Comparison of ENCODE assay signal across 8 cellular contexts in the genomic region with DNA sequence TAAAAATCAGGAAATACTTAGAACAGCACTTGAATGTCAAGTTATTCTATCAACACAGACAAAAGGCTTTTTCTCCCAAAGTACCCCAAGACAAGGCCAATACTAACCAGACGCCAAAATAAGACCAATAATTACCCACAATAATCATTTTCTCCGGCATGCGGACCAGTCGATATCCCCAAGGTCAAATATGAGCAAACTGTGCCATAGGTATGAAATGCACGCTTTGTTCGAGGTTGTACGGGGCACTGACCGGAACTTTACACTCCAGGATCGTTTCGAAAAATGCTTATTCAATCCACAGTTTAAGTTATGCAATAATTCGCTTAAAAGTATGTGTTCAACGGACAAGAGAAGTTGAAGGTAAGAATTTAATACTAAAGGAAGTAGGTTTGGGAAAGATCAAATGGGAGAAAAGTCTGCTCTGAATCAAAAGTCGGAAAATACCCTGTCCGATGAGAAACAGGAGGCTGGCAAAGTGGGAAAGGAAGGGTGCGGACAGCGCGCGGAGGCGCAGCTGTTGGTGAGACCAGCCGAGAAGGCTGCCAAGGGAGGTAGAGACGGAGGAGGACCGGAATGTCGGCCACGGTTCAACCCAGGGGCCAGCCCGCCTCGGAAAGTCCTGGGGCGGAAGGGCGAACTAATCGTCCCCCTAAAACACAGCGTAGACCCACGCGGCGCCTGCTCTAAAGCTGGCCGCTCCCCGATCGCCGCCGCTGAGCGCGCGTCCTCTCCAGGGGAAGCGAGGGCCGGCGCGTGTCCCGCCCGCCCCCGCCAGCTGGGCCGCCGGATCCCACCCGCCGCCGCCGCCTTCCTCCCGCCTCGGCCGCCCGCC. TPM values are rescaled to one million over a fixed set of nuclear protein-coding genes. Genes with fewer than 3 reads are reported as not detected.
DNase-seq lines count a peak whose midpoint lies in the region; ATAC-seq and TF ChIP-seq lines count a peak whose summit lies in the region.

No MANE protein-coding gene starts in this region.

- peak overlapping the region; percentile 96 for H2BK5ac ChIP-seq in mesenchymal stem cell (ENCODE audit: low read depth, low read length, poor library complexity, severe bottlenecking)

- peak overlapping the region; percentile 55 for H3K27ac Mint-ChIP-seq in GM23338
- peak overlapping the region; percentile 96 to 98 for H3K27ac Mint-ChIP-seq in effector memory CD8-positive, alpha-beta T cell

- peak overlapping the region in 1 of 2 experiments; percentile 51 for H3K23ac ChIP-seq in mesenchymal stem cell (ENCODE audit: low read length in 2 of 2)

- H3K36me3 Mint-ChIP-seq in GM23338 (ENCODE audit: low read depth) = peaks cover 22% of the 10 kb centered on the region
- H3K36me3 Mint-ChIP-seq in effector memory CD8-positive, alpha-beta T cell (ENCODE audit: insufficient read depth) = peaks cover 20% of the 10 kb centered on the region

- peaks cover 12% of the 10 kb centered on the region for H3K9me3 ChIP-seq in mesenchymal stem cell (ENCODE audit: control insufficient read depth, low read length)
- peaks cover 0 to 20% (median 4%) of the 10 kb centered on the region in 4 donors for H3K9me3 ChIP-seq in tibial nerve

- TF ChIP-seq CTCF in GM23338 (conservative IDR thresholded peaks at IDR 0.05; ENCODE audit: low read depth in 2 of 2) = no peak
- peak in 1 of 5 experiments; percentile 1 for TF ChIP-seq CTCF in tibial nerve (IDR thresholded peaks at IDR 0.05)

- peak overlapping the region; percentile 82 for H2BK120ac ChIP-seq in mesenchymal stem cell (ENCODE audit: low read depth, low read length)

- H3K27me3 ChIP-seq in GM23338 (ENCODE audit: insufficient read depth) = peaks cover 12% of the 10 kb centered on the region
- no peaks in the 10 kb centered on the region for H3K27me3 ChIP-seq in mesenchymal stem cell (ENCODE audit: control insufficient read depth in 1 of 2, insufficient read depth in 1 of 2, low read length in 2 of 2)
- H3K27me3 ChIP-seq in tibial nerve = no peaks in the 10 kb centered on the region

- peak overlapping the region; percentile 82 to 86 for H3K14ac ChIP-seq in mesenchymal stem cell (ENCODE audit: low read length in 2 of 2)

- H2AK5ac ChIP-seq in mesenchymal stem cell (ENCODE audit: low read length, severe bottlenecking) = peak overlapping the region; percentile 90

- H2AFZ ChIP-seq in GM23338 (peak overlapping the region; percentile 72; the same call in 1 of the 2 replicates), mesenchymal stem cell (ENCODE audit: low read depth, low read length) (peak overlapping the region; percentile 56)

- H3K27ac ChIP-seq in GM23338 (ENCODE audit: low read depth) = no peak overlapping the region; the same call in 1 of the 2 replicates
- peak overlapping the region; percentile 95 for H3K27ac ChIP-seq in mesenchymal stem cell (ENCODE audit: low read length, poor library complexity, severe bottlenecking)
- H3K27ac ChIP-seq in tibial nerve = peak overlapping the region; percentile 94 to 98 (median 96)

- peak; percentile 10 for DNase-seq in activated CD8-positive, alpha-beta memory T cell treated with anti-CD3 and anti-CD28 coated beads, Interleukin-2, amount 50 U/mL, for 24 hours (ENCODE audit: extremely low read depth)
- DNase-seq in activated CD8-positive, alpha-beta memory T cell treated with anti-CD3 and anti-CD28 coated beads for 24 hours = no peak
- DNase-seq in GM23338 (ENCODE audit: low spot score) (peak; percentile 74), KBM-7 (peak; percentile 67), SK-MEL-5 (ENCODE audit: low read depth, low spot score) (peak; percentile 5), mesenchymal stem cell (no peak), tibial nerve (ENCODE audit: low spot score in 2 of 2) (peak in 1 of 2 donors; percentile 46)
- no peak for DNase-seq in effector memory CD8-positive, alpha-beta T cell

- H3K9ac ChIP-seq in mesenchymal stem cell (ENCODE audit: low read length) = peak overlapping the region; percentile 98

- H3K4me3 ChIP-seq in GM23338 (peak overlapping the region; percentile 96), mesenchymal stem cell (ENCODE audit: insufficient read depth in 1 of 2, low read depth in 1 of 2, low read length in 2 of 2) (peak overlapping the region; percentile 94), tibial nerve (peak overlapping the region; percentile 55 to 87 (median 80))

- H2BK15ac ChIP-seq in mesenchymal stem cell (ENCODE audit: low read depth, poor library complexity, severe bottlenecking) = peak overlapping the region; percentile 79

- no peak for TF ChIP-seq EP300 in tibial nerve (IDR thresholded peaks at IDR 0.05)

- H3K79me1 ChIP-seq in mesenchymal stem cell (replicated peaks; ENCODE audit: low read length, poor library complexity, severe bottlenecking) = peaks cover 4% of the 10 kb centered on the region

- H3K9me2 ChIP-seq in GM23338 (ENCODE audit: insufficient read depth) = no peaks in the 10 kb centered on the region

- peaks cover 36% of the 10 kb centered on the region for H3K4me1 Mint-ChIP-seq in GM23338
- peaks cover 30 to 42% of the 10 kb centered on the region in 2 donors for H3K4me1 Mint-ChIP-seq in effector memory CD8-positive, alpha-beta T cell (ENCODE audit: low read depth in 2 of 2)

- peak overlapping the region; percentile 33 to 81 for H2BK12ac ChIP-seq in mesenchymal stem cell (ENCODE audit: low read length in 2 of 2)

- H3K4me1 ChIP-seq in GM23338 (ENCODE audit: insufficient read depth) (peaks cover 39% of the 10 kb centered on the region), mesenchymal stem cell (ENCODE audit: control insufficient read depth, insufficient read depth, low read depth, low read length) (no peaks in the 10 kb centered on the region), tibial nerve (peaks cover 0 to 50% (median 19%) of the 10 kb centered on the region in 4 donors)

- peaks cover 14% of the 10 kb centered on the region for H4K20me1 ChIP-seq in GM23338 (replicated peaks; ENCODE audit: insufficient read depth)

- peaks cover 12% of the 10 kb centered on the region for H3K27me3 Mint-ChIP-seq in GM23338 (ENCODE audit: insufficient read depth, low read depth, poor library complexity)
- H3K27me3 Mint-ChIP-seq in effector memory CD8-positive, alpha-beta T cell = no peaks in the 10 kb centered on the region

- no peak for TF ChIP-seq POLR2A in tibial nerve (IDR thresholded peaks at IDR 0.05)

- in situ Hi-C loops in KBM-7 (cut with MboI; ENCODE audit: low pct_unique_long_range_greater_than_20kb, low sequenced_read_pairs) (no loop called here), SK-MEL-5 (cut with HindIII; ENCODE audit: low pct_unique_long_range_greater_than_20kb, low sequenced_read_pairs) (no loop called here)

- peak overlapping the region; percentile 93 for H3K4me3 Mint-ChIP-seq in GM23338
- H3K4me3 Mint-ChIP-seq in effector memory CD8-positive, alpha-beta T cell = peak overlapping the region; percentile 96 to 97

- ATAC-seq in GM23338 = peak; percentile 65
- ATAC-seq in effector memory CD8-positive, alpha-beta T cell (replicated peaks) = peak; percentile 42

- H3F3A ChIP-seq in GM23338 (replicated peaks; ENCODE audit: low read depth) = no peaks in the 10 kb centered on the region

- peak overlapping the region; percentile 90 to 96 for H3K4ac ChIP-seq in mesenchymal stem cell (ENCODE audit: low read depth in 1 of 2, low read length in 2 of 2)

- H3K79me2 ChIP-seq in GM23338 (replicated peaks; ENCODE audit: insufficient read depth) = peaks cover 48% of the 10 kb centered on the region

- peak overlapping the region; percentile 96 for H4K91ac ChIP-seq in mesenchymal stem cell (ENCODE audit: low read length)

- peak overlapping the region; percentile 99 for H3K18ac ChIP-seq in mesenchymal stem cell (ENCODE audit: low read depth in 1 of 2, low read length in 2 of 2)

- peaks cover 9% of the 10 kb centered on the region; the same call in 1 of the 3 replicates for H3K9me3 Mint-ChIP-seq in GM23338
- no peaks in the 10 kb centered on the region for H3K9me3 Mint-ChIP-seq in effector memory CD8-positive, alpha-beta T cell

- H3K4me2 ChIP-seq in GM23338 (peak overlapping the region; percentile 99), mesenchymal stem cell (ENCODE audit: low read length, poor library complexity, severe bottlenecking) (peak overlapping the region; percentile 78)

- WGBS in mesenchymal stem cell = under 1% methylated on average over 50 of the region's 58 CpGs
- 0% methylated on average over 49 to 54 of the region's 58 CpGs for WGBS in tibial nerve, 2 donors

- peak overlapping the region; percentile 94 for H4K8ac ChIP-seq in mesenchymal stem cell (ENCODE audit: low read length)

- H3K36me3 ChIP-seq in GM23338 (ENCODE audit: insufficient read depth) (no peaks in the 10 kb centered on the region), mesenchymal stem cell (ENCODE audit: control insufficient read depth in 1 of 2, insufficient read depth in 2 of 2, low read depth in 1 of 2, low read length in 2 of 2) (peaks cover 4 to 33% of the 10 kb centered on the region in 2 experiments), tibial nerve (peaks cover 0 to 10% (median 0%) of the 10 kb centered on the region in 3 donors)

TF ChIP-seq in GM23338, 12 proteins besides CTCF, POLR2A, EP300 and RAD21 (continues in another document):
- TF ChIP-seq ZNF114 (CRISPR knock-in tag; IDR thresholded peaks at IDR 0.05) = no peak

RNA-seq across cellular contexts. Expression of gene SPATA1, which starts 0.8 kb away (rescaled TPM):
- total RNA-seq in GM23338 (2014; rRNA removed; shearing (Covaris generic)) = not detected in 2 replicates
- polyA plus RNA-seq in GM23338 (2016; fragmentation: Nextera tagmentation; extraction: Ambion mirVana) = 2.8 and 3.3 TPM in 2 replicates
- 0.93 TPM in 1 of 2 replicates, not detected in the other for total RNA-seq in SK-MEL-5 (2014; rRNA removed; shearing (Covaris generic))
- polyA plus RNA-seq in SK-MEL-5 (2015; cell fraction: cytosol; rRNA removed) = not detected in 2 replicates
- not detected in 2 replicates for polyA plus RNA-seq in SK-MEL-5 (2015; cell fraction: nucleus; rRNA removed)
- 1.3 TPM for polyA plus RNA-seq in mesenchymal stem cell (2013, experiment 1 of 2)
- 0.88 TPM for polyA plus RNA-seq in mesenchymal stem cell (2013, experiment 2 of 2)
- under 1 TPM in 1 of 4 donors, not detected in 3; 0.22 TPM for total RNA-seq in tibial nerve

RNA-seq across cellular contexts. Expression of gene GNG5, which starts 1.0 kb away (rescaled TPM):
- total RNA-seq in GM23338 (2014; rRNA removed; shearing (Covaris generic)) = 71.5 and 95.9 TPM in 2 replicates
- 674 and 728 TPM in 2 replicates for polyA plus RNA-seq in GM23338 (2016; fragmentation: Nextera tagmentation; extraction: Ambion mirVana)
- total RNA-seq in SK-MEL-5 (2014; rRNA removed; shearing (Covaris generic)) = 32.9 and 39.7 TPM in 2 replicates
- polyA plus RNA-seq in SK-MEL-5 (2015; cell fraction: cytosol; rRNA removed) = 107 and 136 TPM in 2 replicates
- 9.3 and 10.0 TPM in 2 replicates for polyA plus RNA-seq in SK-MEL-5 (2015; cell fraction: nucleus; rRNA removed)
- 364 TPM for polyA plus RNA-seq in mesenchymal stem cell (2013, experiment 1 of 2)
- 368 TPM for polyA plus RNA-seq in mesenchymal stem cell (2013, experiment 2 of 2)
- 10 to 100 TPM; 39.8 to 76.9 (median 54.8) TPM for total RNA-seq in tibial nerve

RNA-seq across cellular contexts. Expression of gene RPF1, which starts 26.3 kb away (rescaled TPM):
- 56.4 and 62.6 TPM in 2 replicates for total RNA-seq in GM23338 (2014; rRNA removed; shearing (Covaris generic))
- polyA plus RNA-seq in GM23338 (2016; fragmentation: Nextera tagmentation; extraction: Ambion mirVana) = 57.1 and 58.9 TPM in 2 replicates
- 68.0 and 68.2 TPM in 2 replicates for total RNA-seq in SK-MEL-5 (2014; rRNA removed; shearing (Covaris generic))
- polyA plus RNA-seq in SK-MEL-5 (2015; cell fraction: cytosol; rRNA removed) = 39.4 and 43.7 TPM in 2 replicates
- polyA plus RNA-seq in SK-MEL-5 (2015; cell fraction: nucleus; rRNA removed) = 19.6 and 27.0 TPM in 2 replicates
- 55.2 TPM for polyA plus RNA-seq in mesenchymal stem cell (2013, experiment 1 of 2)
- polyA plus RNA-seq in mesenchymal stem cell (2013, experiment 2 of 2) = 55.2 TPM
- 10 to 100 TPM; 18.4 to 37.5 (median 26.3) TPM for total RNA-seq in tibial nerve

Comparison
In these comparisons a context has a peak if more than half of its experiments do, and no peak if none do; other contexts are left out.
1. DNase-seq: peak in activated CD8-positive, alpha-beta memory T cell treated with anti-CD3 and anti-CD28 coated beads, Interleukin-2, amount 50 U/mL, for 24 hours (single experiment), GM23338 (single experiment), KBM-7 (single experiment) and SK-MEL-5 (single experiment); none in activated CD8-positive, alpha-beta memory T cell treated with anti-CD3 and anti-CD28 coated beads for 24 hours (single experiment), effector memory CD8-positive, alpha-beta T cell (0 of 3) and mesenchymal stem cell (single experiment).
2. Peak in every context shown above with its lines, with median percentiles within 50 percentile points of each other: H3K4me3 ChIP-seq.